ENCODE assay signal across 1 cellular context in the genomic region with DNA sequence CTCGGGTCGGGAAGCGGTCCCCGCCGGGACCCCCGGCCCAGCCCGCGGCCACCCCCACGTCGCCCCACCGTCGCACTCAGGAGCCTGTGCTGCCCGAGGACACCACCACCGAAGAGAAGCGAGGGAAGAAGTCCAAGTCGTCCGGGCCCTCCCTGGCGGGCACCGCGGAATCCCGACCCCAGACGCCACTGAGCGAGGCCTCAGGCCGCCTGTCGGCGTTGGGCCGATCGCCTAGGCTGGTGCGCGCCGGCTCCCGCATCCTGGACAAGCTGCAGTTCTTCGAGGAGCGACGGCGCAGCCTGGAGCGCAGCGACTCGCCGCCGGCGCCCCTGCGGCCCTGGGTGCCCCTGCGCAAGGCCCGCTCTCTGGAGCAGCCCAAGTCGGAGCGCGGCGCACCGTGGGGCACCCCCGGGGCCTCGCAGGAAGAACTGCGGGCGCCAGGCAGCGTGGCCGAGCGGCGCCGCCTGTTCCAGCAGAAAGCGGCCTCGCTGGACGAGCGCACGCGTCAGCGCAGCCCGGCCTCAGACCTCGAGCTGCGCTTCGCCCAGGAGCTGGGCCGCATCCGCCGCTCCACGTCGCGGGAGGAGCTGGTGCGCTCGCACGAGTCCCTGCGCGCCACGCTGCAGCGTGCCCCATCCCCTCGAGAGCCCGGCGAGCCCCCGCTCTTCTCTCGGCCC.
TF ChIP-seq lines count a peak whose summit lies in the region.

No MANE protein-coding gene starts in this region.

TF ChIP-seq in H1, 55 proteins besides CTCF, POLR2A, EP300 and RAD21:
- no peak for TF ChIP-seq SAP30 (IDR thresholded peaks at IDR 0.05; ENCODE audit: insufficient read depth, insufficient replicate concordance, low read length)
- TF ChIP-seq BRCA1 (IDR thresholded peaks at IDR 0.05; ENCODE audit: low read depth, low read length) = no peak
- no peak for TF ChIP-seq CBX5 (IDR thresholded peaks at IDR 0.05; ENCODE audit: low read depth, low read length)
- peak; percentile 63 for TF ChIP-seq EZH2 (IDR thresholded peaks at IDR 0.05; ENCODE audit: low read depth, low read length, severe bottlenecking)
- no peak for TF ChIP-seq MAFK (IDR thresholded peaks at IDR 0.05; ENCODE audit: low read depth, low read length)
- peak; percentile 96 for TF ChIP-seq MAX (IDR thresholded peaks at IDR 0.05)
- TF ChIP-seq KDM4A (IDR thresholded peaks at IDR 0.05; ENCODE audit: low read depth, low read length, severe bottlenecking) = peak; percentile 48
- TF ChIP-seq E2F6 (IDR thresholded peaks at IDR 0.05) = peak; percentile 83
- TF ChIP-seq CHD1 (IDR thresholded peaks at IDR 0.05; ENCODE audit: low read depth, low read length) = no peak
- peak; percentile 65 for TF ChIP-seq SUZ12 (IDR thresholded peaks at IDR 0.05; ENCODE audit: low read length)
- no peak for TF ChIP-seq NRF1 (IDR thresholded peaks at IDR 0.05; ENCODE audit: low read depth, low read length)
- TF ChIP-seq TCF12 (IDR thresholded peaks at IDR 0.05; ENCODE audit: low read depth, low read length) = no peak
- no peak for TF ChIP-seq TAF1 (IDR thresholded peaks at IDR 0.05; ENCODE audit: low read depth, low read length)
- no peak for TF ChIP-seq ZNF274 (IDR thresholded peaks at IDR 0.05; ENCODE audit: borderline replicate concordance, extremely low read depth, low read length)
- TF ChIP-seq RNF2 (IDR thresholded peaks at IDR 0.05; ENCODE audit: borderline replicate concordance, low read depth, low read length, missing control alignments, poor library complexity, severe bottlenecking) = peak; percentile 31
- TF ChIP-seq CTBP2 (IDR thresholded peaks at IDR 0.05; ENCODE audit: borderline replicate concordance, insufficient read depth, insufficient read length, low read length) = no peak
- no peak for TF ChIP-seq ATF3 (IDR thresholded peaks at IDR 0.05; ENCODE audit: insufficient read depth, low read depth, low read length)
- no peak for TF ChIP-seq TBP (IDR thresholded peaks at IDR 0.05; ENCODE audit: low read depth, low read length)
- no peak for TF ChIP-seq SP1 (IDR thresholded peaks at IDR 0.05; ENCODE audit: low read depth, low read length)
